ENCODE assay signal across 8 cellular contexts in genomic region chr17:35766903-35767510, GRCh38. TPM values are rescaled to one million over a fixed set of nuclear protein-coding genes. Genes with fewer than 3 reads are reported as not detected.
DNase-seq lines count a peak whose midpoint lies in the region; ATAC-seq, FAIRE-seq and TF ChIP-seq lines count a peak whose summit lies in the region.

No MANE protein-coding gene starts in this region.

- no peak overlapping the region for H3K4me3 ChIP-seq in brain microvascular endothelial cell (ENCODE audit: low read depth, low read length)

- H3K36me3 ChIP-seq in brain microvascular endothelial cell (replicated peaks), result no peaks in the 10 kb centered on the region

- no peak for ATAC-seq in HG03469 (IDR thresholded peaks at IDR 0.05; ENCODE audit: unreplicated experiment)

- H3K27ac ChIP-seq in brain microvascular endothelial cell, result no peak overlapping the region

- H3K27me3 ChIP-seq in brain microvascular endothelial cell (replicated peaks), result no peaks in the 10 kb centered on the region

- DNase-seq in activated gamma-delta T cell treated with Interleukin-2 at 50 U/mL for 16 hours (peak; percentile 16), activated gamma-delta T cell (lab: John Stamatoyannopoulos, UW) (no peak), NCI-H1092 treated with DMSO at 0.1 percent for 48 hours (lab: John Stamatoyannopoulos, UW) (peak; percentile 35), brain microvascular endothelial cell (no peak), lung microvascular endothelial cell (ENCODE audit: low read depth in 2 of 2) (peak; percentile 54 to 64), GOT3 (lab: John Stamatoyannopoulos, UW) (no peak), urothelium cell line (ENCODE audit: low spot score) (no peak)

- FAIRE-seq in urothelium cell line (lab: Jason Lieb, UNC), result no peak

- peak; percentile 74 for TF ChIP-seq CTCF in brain microvascular endothelial cell (IDR thresholded peaks at IDR 0.05; ENCODE audit: low read depth, low read length, missing control alignments)

- in situ Hi-C loops in brain microvascular endothelial cell (cut with HindIII; ENCODE audit: low pct_ligation_motif_present, low sequenced_read_pairs), result no loop called here

RNA-seq across cellular contexts. Expression of gene C17orf50, which starts 6.3 kb away (rescaled TPM):
- not detected in 2 replicates for total RNA-seq in lung microvascular endothelial cell

RNA-seq across cellular contexts. Expression of gene GAS2L2, which starts 14.0 kb away (rescaled TPM):
- total RNA-seq in lung microvascular endothelial cell, result under 0.01 TPM in 1 of 2 replicates, not detected in the other

RNA-seq across cellular contexts. Expression of gene MMP28, which starts 28.4 kb away (rescaled TPM):
- total RNA-seq in lung microvascular endothelial cell, result 0.40 and 0.87 TPM in 2 replicates

RNA-seq across cellular contexts. Expression of gene RASL10B, which starts 35.6 kb away (rescaled TPM):
- under 0.01 TPM in 2 replicates for total RNA-seq in lung microvascular endothelial cell

RNA-seq across cellular contexts. Expression of gene TAF15, which starts 42.3 kb away (rescaled TPM):
- 54.5 and 65.7 TPM in 2 replicates for total RNA-seq in lung microvascular endothelial cell

Comparison
In these comparisons a context has a peak if more than half of its experiments do, and no peak if none do; other contexts are left out.
1. DNase-seq: peak in activated gamma-delta T cell treated with Interleukin-2 at 50 U/mL for 16 hours (single experiment), NCI-H1092 treated with DMSO at 0.1 percent for 48 hours (single experiment) and lung microvascular endothelial cell (2 of 2); none in activated gamma-delta T cell (single experiment), brain microvascular endothelial cell (single experiment), GOT3 (single experiment) and urothelium cell line (single experiment).